ENCODE assay signal across 15 cellular contexts in the genomic region with DNA sequence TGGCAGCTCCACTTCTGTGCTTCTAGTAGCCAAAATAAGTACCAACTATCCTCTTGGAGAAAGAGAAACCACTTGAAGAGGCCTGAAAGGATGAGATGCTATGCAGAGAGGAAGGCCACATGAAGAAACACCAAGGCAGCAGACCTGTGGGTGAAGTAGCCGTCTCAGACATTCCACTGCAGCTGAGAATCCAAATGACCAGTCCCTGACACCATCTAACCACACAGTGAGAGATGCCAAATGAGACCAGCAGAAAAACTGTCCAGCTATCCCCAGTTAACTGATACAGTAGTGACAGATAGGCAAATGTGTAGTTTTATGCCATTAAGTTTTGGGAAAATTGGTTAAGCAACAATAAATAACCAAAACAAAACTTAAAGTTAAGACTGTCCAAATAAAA.
"Had no signal": no experiment of that assay in that cellular context is flagged by ENCODE, and none has a peak within 500 bp of the region (broad histone marks: within the 10 kb centered on the region; RNA-seq: fewer than 3 reads in every experiment).

No MANE protein-coding gene starts in this region.

- H3K36me3 ChIP-seq: thyroid gland had no signal

- H3K4me3 Mint-ChIP-seq: activated CD8-positive, alpha-beta T cell treated with anti-CD3 and anti-CD28 coated beads for 36 hours; activated T-cell treated with anti-CD3 and anti-CD28 coated beads, Interleukin-2, amount 50 U/mL, for 4 hours; endodermal cell; stimulated activated memory B cell treated with anti-CD40 and anti-IgM and Interleukin-4, amounts not matched to agents 10 μg/mL and 1 μg/mL and 100 μg/mL, for 72 hours had no signal

- DNase-seq: activated CD8-positive, alpha-beta T cell treated with anti-CD3 and anti-CD28 coated beads for 36 hours; activated effector memory CD4-positive, alpha-beta T cell treated with Interleukin-2 at 50 U/mL for 16 hours; activated T-cell treated with anti-CD3 and anti-CD28 coated beads, Interleukin-2, amount 50 U/mL, for 4 hours; amygdala; dorsolateral prefrontal cortex; endodermal cell; hippocampal formation; mesendoderm; sigmoid colon; stimulated activated CD4-positive, alpha-beta T cell treated with anti-CD3 and anti-CD28 coated beads, Interleukin-2, amount 100 ng/mL, for 48 hours; T-helper 1 cell; T1000; thyroid gland had no signal

- H3K27ac Mint-ChIP-seq: activated CD8-positive, alpha-beta T cell treated with anti-CD3 and anti-CD28 coated beads for 36 hours; activated naive CD4-positive, alpha-beta T cell treated with anti-CD3 and anti-CD28 coated beads, Interleukin-2, amount 50 U/mL, for 72 hours; endodermal cell; stimulated activated memory B cell treated with anti-CD40 and anti-IgM and Interleukin-4, amounts not matched to agents 10 μg/mL and 1 μg/mL and 100 μg/mL, for 72 hours had no signal

- H3K9me3 ChIP-seq: sigmoid colon, thyroid gland had no signal

- H3K4me1 Mint-ChIP-seq: stimulated activated memory B cell treated with anti-CD40 and anti-IgM and Interleukin-4, amounts not matched to agents 10 μg/mL and 1 μg/mL and 100 μg/mL, for 72 hours had no signal

- H3K27me3 ChIP-seq: dorsolateral prefrontal cortex, sigmoid colon, thyroid gland had no signal

- H3K4me1 ChIP-seq: sigmoid colon had no signal

- H3K4me3 ChIP-seq: dorsolateral prefrontal cortex, sigmoid colon, thyroid gland had no signal

- H3K27ac ChIP-seq: dorsolateral prefrontal cortex, sigmoid colon, thyroid gland had no signal

- H3K27me3 Mint-ChIP-seq: activated CD8-positive, alpha-beta T cell treated with anti-CD3 and anti-CD28 coated beads for 36 hours; stimulated activated memory B cell treated with anti-CD40 and anti-IgM and Interleukin-4, amounts not matched to agents 10 μg/mL and 1 μg/mL and 100 μg/mL, for 72 hours had no signal

- H3K9me3 Mint-ChIP-seq: activated CD8-positive, alpha-beta T cell treated with anti-CD3 and anti-CD28 coated beads for 36 hours; activated naive CD4-positive, alpha-beta T cell treated with anti-CD3 and anti-CD28 coated beads, Interleukin-2, amount 50 U/mL, for 72 hours; activated T-cell treated with anti-CD3 and anti-CD28 coated beads, Interleukin-2, amount 50 U/mL, for 4 hours; endodermal cell; stimulated activated memory B cell treated with anti-CD40 and anti-IgM and Interleukin-4, amounts not matched to agents 10 μg/mL and 1 μg/mL and 100 μg/mL, for 72 hours had no signal
